In the genomic region with DNA sequence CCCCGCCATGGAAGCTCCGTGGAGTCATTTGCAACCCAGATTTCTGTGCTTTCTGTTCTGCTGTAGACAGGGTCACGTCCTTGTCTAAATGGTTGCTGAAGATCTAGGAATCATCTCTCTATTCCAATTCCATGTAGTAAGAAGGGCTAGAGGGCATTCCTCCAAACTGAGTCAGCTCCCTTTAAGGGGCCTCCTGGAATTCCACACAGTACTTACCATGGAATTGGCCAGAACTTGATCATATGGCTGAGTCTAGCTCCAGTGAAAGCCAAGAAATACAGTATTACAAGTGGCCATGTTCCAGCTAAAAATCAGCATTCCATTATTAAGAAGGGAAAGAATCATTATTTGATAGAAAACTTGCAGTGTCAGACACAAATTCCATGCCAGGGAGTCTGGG, we compare ENCODE assay signal across 14 cellular contexts.
DNase-seq lines count a peak whose midpoint lies in the region; ATAC-seq, FAIRE-seq and TF ChIP-seq lines count a peak whose summit lies in the region.
"Had no signal": no experiment of that assay in that cellular context is flagged by ENCODE, and none has a peak within 500 bp of the region (broad histone marks: within the 10 kb centered on the region; RNA-seq: fewer than 3 reads in every experiment).

No MANE protein-coding gene starts in this region.

- H3K9me2 ChIP-seq in GM23248 (ENCODE audit: insufficient read depth) = no peaks in the 10 kb centered on the region

- H2AFZ ChIP-seq in GM23248 (no peak overlapping the region; the same call in 1 of the 2 replicates), HepG2 (ENCODE audit: low read length) (no peak overlapping the region)

- no peaks in the 10 kb centered on the region for H4K20me1 ChIP-seq in GM23248 (ENCODE audit: insufficient read depth)
- H4K20me1 ChIP-seq in HepG2 (ENCODE audit: insufficient read depth, low read length) = no peaks in the 10 kb centered on the region

- TF ChIP-seq CTCF in fibroblast of villous mesenchyme (IDR thresholded peaks at IDR 0.05; ENCODE audit: insufficient read depth, low read depth, low read length) (no peak), HepG2 (CRISPR knock-in tag; IDR thresholded peaks at IDR 0.05) (no peak)

- peaks cover 43% of the 10 kb centered on the region for H3K4me1 ChIP-seq in GM23248 (ENCODE audit: insufficient read depth)
- H3K4me1 ChIP-seq in HepG2 (ENCODE audit: insufficient read depth, low read length) = peaks cover 57% of the 10 kb centered on the region

- H3K36me3 ChIP-seq in GM23248 (ENCODE audit: low read depth) = no peaks in the 10 kb centered on the region
- no peaks in the 10 kb centered on the region for H3K36me3 ChIP-seq in HepG2 (replicated peaks in 1 of 2; ENCODE audit: control insufficient read depth in 1 of 2, insufficient read depth in 2 of 2, low read length in 2 of 2)

- TF ChIP-seq POLR2A in HepG2 (IDR thresholded peaks at IDR 0.05; ENCODE audit: insufficient read depth in 1 of 2, low read depth in 2 of 2, low read length in 2 of 2) = no peak

- DNase-seq in GM23248 (peak; percentile 94), T1000 (lab: John Stamatoyannopoulos, UW) (peak; percentile 45), fibroblast of villous mesenchyme (ENCODE audit: low read depth) (peak; percentile 73), smooth muscle cell of the brain vasculature (ENCODE audit: low read depth, low spot score) (peak; percentile 40), HepG2 (ENCODE audit: low spot score) (no peak), NCI-H82 (lab: John Stamatoyannopoulos, UW) (no peak), DMS79 (lab: John Stamatoyannopoulos, UW) (no peak)
- DNase-seq: activated CD4-positive, CD25-positive, alpha-beta regulatory T cell treated with anti-CD3 and anti-CD28 coated beads, Interleukin-2, amount 50 U/mL, for 72 hours; foreskin melanocyte; left ventricle myocardium inferior; NCI-H1436 treated with DMSO at 0.1 percent for 48 hours; stimulated activated naive CD4-positive, alpha-beta T cell treated with Interleukin-2 at 50 U/mL for 16 hours had no signal

- in situ Hi-C loops in GM23248 (cut with MboI) = no loop called here
- in situ Hi-C loops in HepG2 (cut with HindIII; ENCODE audit: extremely low pct_ligation_motif_present, low pct_unique_long_range_greater_than_20kb) = no loop called here

- H3K27me3 ChIP-seq in GM23248 (replicated peaks; ENCODE audit: insufficient read depth) = no peaks in the 10 kb centered on the region
- no peaks in the 10 kb centered on the region for H3K27me3 ChIP-seq in HepG2 (ENCODE audit: control insufficient read depth in 1 of 2, insufficient read depth in 2 of 2, low read length in 2 of 2)

- no TSS peak for BruUV-seq in HepG2 (replicated peaks; lab: Mats Ljungman, UMichigan)

- no peak for FAIRE-seq in HepG2 (lab: Jason Lieb, UNC)

- ATAC-seq in HepG2 (no peak), HG03196 (IDR thresholded peaks at IDR 0.05; ENCODE audit: unreplicated experiment) (no peak)

- TF ChIP-seq EP300 in HepG2 (IDR thresholded peaks at IDR 0.05; ENCODE audit: low read depth in 2 of 2, low read length in 2 of 2) = no peak
- no peak for TF ChIP-seq EP300 in HepG2 (CRISPR knock-in tag; IDR thresholded peaks at IDR 0.05; ENCODE audit: borderline replicate concordance)

- intact Hi-C loops in HepG2 (cut with micrococcal nuclease; ENCODE audit: unreplicated experiment) = no loop called here

- H3K4me2 ChIP-seq in GM23248 (ENCODE audit: unreplicated experiment) (peak overlapping the region; percentile 61), HepG2 (ENCODE audit: low read depth, low read length) (no peak overlapping the region)

- peaks cover 18% of the 10 kb centered on the region for H3F3A ChIP-seq in GM23248 (ENCODE audit: insufficient read depth)

- TF ChIP-seq RAD21 in HepG2 (CRISPR knock-in tag; IDR thresholded peaks at IDR 0.05) = no peak

- H3K27ac ChIP-seq in GM23248 (peak overlapping the region; percentile 62), HepG2 (ENCODE audit: extremely low read length, insufficient read depth, low read length) (no peak overlapping the region)
- H3K27ac ChIP-seq: left ventricle myocardium inferior, SK-N-MC had no signal

- CTCF ChIA-PET in HepG2 (lab: Yijun Ruan, JAX; ENCODE audit: low intra/inter-chr PET ratio, low total read pairs) = no interaction called here

- H3K4me3 ChIP-seq in GM23248 (0 out of 2 replicates have a peak overlapping the region, but pooled peaks have one; percentile 9), fibroblast of villous mesenchyme (ENCODE audit: low read depth, low read length) (no peak overlapping the region), HepG2 (replicated peaks in 1 of 3; ENCODE audit: insufficient read depth in 1 of 3, low read depth in 2 of 3, low read length in 3 of 3) (no peak overlapping the region)
- H3K4me3 ChIP-seq: left ventricle myocardium inferior, SK-N-MC had no signal

- WGBS in GM23248 (ENCODE audit: low coverage in 1 of 2, low lambda C conversion rate in 2 of 2, missing lambda C conversion rate in 2 of 2), 2 experiments = 60 to 61% methylated on average over 3 of the region's 3 CpGs
- no CpG with 5 or more reads among the region's 3 CpGs for WGBS in HepG2 (ENCODE audit: low lambda C conversion rate)

- H3K9ac ChIP-seq in GM23248 (no peak overlapping the region), HepG2 (ENCODE audit: insufficient read depth, low read depth, low read length) (no peak overlapping the region)

- no peaks in the 10 kb centered on the region for H3K9me3 ChIP-seq in GM23248 (ENCODE audit: low read depth)
- H3K9me3 ChIP-seq in HepG2 (ENCODE audit: low read length) = no peaks in the 10 kb centered on the region
- H3K9me3 ChIP-seq: left ventricle myocardium inferior had no signal

- no peaks in the 10 kb centered on the region for H3K79me2 ChIP-seq in GM23248 (ENCODE audit: insufficient read depth)
- H3K79me2 ChIP-seq in HepG2 (ENCODE audit: insufficient read depth, low read length) = no peaks in the 10 kb centered on the region

- POLR2A ChIA-PET in HepG2 (lab: Yijun Ruan, JAX) = interaction anchor here (1.8 kb wide), 1 partner anchor 45 kb away, joined by 6 read pairs; no protein-coding TSS in a partner anchor

TF ChIP-seq in HepG2, 621 proteins besides CTCF, POLR2A, EP300 and RAD21:
- TF ChIP-seq, protein P1, sequence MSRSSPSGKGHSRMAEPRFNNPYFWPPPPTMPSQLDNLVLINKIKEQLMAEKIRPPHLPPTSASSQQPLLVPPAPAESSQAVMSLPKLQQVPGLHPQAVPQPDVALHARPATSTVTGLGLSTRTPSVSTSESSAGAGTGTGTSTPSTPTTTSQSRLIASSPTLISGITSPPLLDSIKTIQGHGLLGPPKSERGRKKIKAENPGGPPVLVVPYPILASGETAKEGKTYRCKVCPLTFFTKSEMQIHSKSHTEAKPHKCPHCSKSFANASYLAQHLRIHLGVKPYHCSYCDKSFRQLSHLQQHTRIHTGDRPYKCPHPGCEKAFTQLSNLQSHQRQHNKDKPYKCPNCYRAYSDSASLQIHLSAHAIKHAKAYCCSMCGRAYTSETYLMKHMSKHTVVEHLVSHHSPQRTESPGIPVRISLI (CRISPR knock-in tag; IDR thresholded peaks at IDR 0.05; ENCODE audit: borderline replicate concordance) = no peak
- TF ChIP-seq, protein P2, sequence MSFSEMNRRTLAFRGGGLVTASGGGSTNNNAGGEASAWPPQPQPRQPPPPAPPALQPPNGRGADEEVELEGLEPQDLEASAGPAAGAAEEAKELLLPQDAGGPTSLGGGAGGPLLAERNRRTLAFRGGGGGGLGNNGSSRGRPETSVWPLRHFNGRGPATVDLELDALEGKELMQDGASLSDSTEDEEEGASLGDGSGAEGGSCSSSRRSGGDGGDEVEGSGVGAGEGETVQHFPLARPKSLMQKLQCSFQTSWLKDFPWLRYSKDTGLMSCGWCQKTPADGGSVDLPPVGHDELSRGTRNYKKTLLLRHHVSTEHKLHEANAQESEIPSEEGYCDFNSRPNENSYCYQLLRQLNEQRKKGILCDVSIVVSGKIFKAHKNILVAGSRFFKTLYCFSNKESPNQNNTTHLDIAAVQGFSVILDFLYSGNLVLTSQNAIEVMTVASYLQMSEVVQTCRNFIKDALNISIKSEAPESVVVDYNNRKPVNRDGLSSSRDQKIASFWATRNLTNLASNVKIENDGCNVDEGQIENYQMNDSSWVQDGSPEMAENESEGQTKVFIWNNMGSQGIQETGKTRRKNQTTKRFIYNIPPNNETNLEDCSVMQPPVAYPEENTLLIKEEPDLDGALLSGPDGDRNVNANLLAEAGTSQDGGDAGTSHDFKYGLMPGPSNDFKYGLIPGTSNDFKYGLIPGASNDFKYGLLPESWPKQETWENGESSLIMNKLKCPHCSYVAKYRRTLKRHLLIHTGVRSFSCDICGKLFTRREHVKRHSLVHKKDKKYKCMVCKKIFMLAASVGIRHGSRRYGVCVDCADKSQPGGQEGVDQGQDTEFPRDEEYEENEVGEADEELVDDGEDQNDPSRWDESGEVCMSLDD (CRISPR knock-in tag; IDR thresholded peaks at IDR 0.05; ENCODE audit: borderline replicate concordance) = no peak
- TF ChIP-seq ZSCAN20 (CRISPR knock-in tag; IDR thresholded peaks at IDR 0.05; ENCODE audit: borderline replicate concordance) = no peak
- TF ChIP-seq ZNF33B (CRISPR knock-in tag; IDR thresholded peaks at IDR 0.05) = no peak
- no peak for TF ChIP-seq NFKBIZ (CRISPR knock-in tag; IDR thresholded peaks at IDR 0.05)
- no peak for TF ChIP-seq TAF15 (IDR thresholded peaks at IDR 0.05; ENCODE audit: low read depth, low read length, poor library complexity, severe bottlenecking)
- TF ChIP-seq ATM (IDR thresholded peaks at IDR 0.05; ENCODE audit: borderline replicate concordance) = no peak
- no peak for TF ChIP-seq ZNF337 (CRISPR knock-in tag; IDR thresholded peaks at IDR 0.05; ENCODE audit: borderline replicate concordance, low read depth)
- TF ChIP-seq MED1 (CRISPR knock-in tag; IDR thresholded peaks at IDR 0.05) = no peak
- TF ChIP-seq PHF21A (CRISPR knock-in tag; IDR thresholded peaks at IDR 0.05) = no peak
- TF ChIP-seq ZIK1 (CRISPR knock-in tag; IDR thresholded peaks at IDR 0.05; ENCODE audit: borderline replicate concordance, low read depth) = no peak
- no peak for TF ChIP-seq STAG1 (CRISPR knock-in tag; IDR thresholded peaks at IDR 0.05)

Comparison
In these comparisons a context has a peak if more than half of its experiments do, and no peak if none do; other contexts are left out.
1. DNase-seq: peak in GM23248 (single experiment), T1000 (single experiment), fibroblast of villous mesenchyme (single experiment) and smooth muscle cell of the brain vasculature (single experiment); none in HepG2 (single experiment), NCI-H82 (single experiment) and DMS79 (single experiment).